Comparison of ENCODE assay signal across 21 cellular contexts in genomic region chr3:114432356-114432755, GRCh38.
"Had no signal": no experiment of that assay in that cellular context is flagged by ENCODE, and none has a peak within 500 bp of the region (broad histone marks: within the 10 kb centered on the region; RNA-seq: fewer than 3 reads in every experiment).

No MANE protein-coding gene starts in this region.

- H3K36me3 Mint-ChIP-seq: immature natural killer cell had no signal

- DNase-seq: dermis blood vessel endothelial cell; dorsolateral prefrontal cortex; effector CD4-positive, alpha-beta T cell; effector memory CD4-positive, alpha-beta T cell; foreskin keratinocyte; heart left ventricle; hypothalamus; immature natural killer cell; left cardiac atrium; left lung; left ventricle myocardium superior; lower lobe of right lung; mesendoderm; midbrain had no signal

- H3K4me2 ChIP-seq: hepatocyte had no signal

- H3K4me1 Mint-ChIP-seq: immature natural killer cell had no signal

- H3K4me3 Mint-ChIP-seq: immature natural killer cell had no signal

- H3K27ac Mint-ChIP-seq: immature natural killer cell had no signal

- H3K36me3 ChIP-seq: esophagus muscularis mucosa, gastroesophageal sphincter, left lung, lower lobe of right lung had no signal

- ATAC-seq: foreskin keratinocyte, gastroesophageal sphincter, heart left ventricle, left cardiac atrium, left lung, left ventricle myocardium superior, lower lobe of right lung had no signal

- H2AFZ ChIP-seq: hepatocyte had no signal

- FAIRE-seq: colon, frontal cortex, keratinocyte had no signal

- H3K4me3 ChIP-seq: coronary artery, dorsolateral prefrontal cortex, esophagus muscularis mucosa, gastroesophageal sphincter, heart left ventricle, hepatocyte, left lung, lower lobe of right lung had no signal

- H3K27ac ChIP-seq: coronary artery, dorsolateral prefrontal cortex, esophagus muscularis mucosa, foreskin keratinocyte, gastroesophageal sphincter, heart left ventricle, hepatocyte, left lung, lower lobe of right lung had no signal

- H3K27me3 ChIP-seq: dorsolateral prefrontal cortex, esophagus muscularis mucosa, foreskin keratinocyte, gastroesophageal sphincter, heart left ventricle, hepatocyte, left lung had no signal

- H3K4me1 ChIP-seq: foreskin keratinocyte, gastroesophageal sphincter, left lung, lower lobe of right lung had no signal

- H3K9me3 Mint-ChIP-seq: immature natural killer cell had no signal
